Comparison of ENCODE assay signal across 8 cellular contexts in the genomic region with DNA sequence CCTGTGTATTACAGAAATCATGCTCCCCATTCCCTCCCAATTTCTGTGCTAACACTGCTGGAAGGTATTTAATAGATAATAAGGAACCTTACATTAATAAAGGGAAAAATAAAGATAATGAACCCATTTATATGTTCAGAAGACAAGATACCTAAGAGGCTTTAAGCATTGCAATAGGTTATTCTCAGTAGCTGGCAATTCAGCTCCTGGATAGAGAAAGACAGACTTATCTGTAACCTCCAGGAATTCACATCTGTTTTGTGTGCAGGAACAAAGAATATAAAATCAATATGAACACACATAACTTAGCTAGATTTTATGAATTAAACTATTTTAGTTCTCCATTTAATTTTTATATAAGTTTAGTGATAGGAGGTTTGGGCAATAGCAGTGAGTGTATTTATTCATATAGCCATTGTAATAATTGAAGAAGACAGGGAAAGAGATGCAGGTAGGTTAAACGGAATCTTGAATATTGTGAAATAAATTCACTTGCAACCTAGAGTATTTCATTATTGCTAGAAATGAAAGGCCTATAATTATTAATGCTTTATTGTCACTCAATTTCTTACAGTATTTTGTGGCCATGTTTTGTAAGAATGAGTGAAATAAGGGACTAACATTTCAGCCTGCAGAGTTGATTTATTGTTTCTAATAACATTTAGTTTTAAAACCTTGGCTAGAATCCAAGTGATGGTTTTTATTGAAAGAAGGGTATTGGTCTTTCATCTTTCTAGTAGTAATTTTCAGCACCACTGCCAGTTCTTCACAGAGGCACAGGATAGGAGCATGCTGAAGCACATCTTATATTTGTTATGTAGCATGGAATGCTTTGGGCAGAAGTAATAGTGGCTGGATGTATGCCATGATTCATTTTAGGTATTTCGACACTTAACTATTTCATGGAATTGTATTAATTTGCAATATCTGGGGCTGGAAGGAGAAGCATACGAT. TPM values are rescaled to one million over a fixed set of nuclear protein-coding genes. Genes with fewer than 3 reads are reported as not detected.
DNase-seq lines count a peak whose midpoint lies in the region; ATAC-seq and TF ChIP-seq lines count a peak whose summit lies in the region.

No MANE protein-coding gene starts in this region.

- no peaks in the 10 kb centered on the region for H3K9me3 ChIP-seq in osteoblast (ENCODE audit: low read depth, low read length)

- peaks cover 20% of the 10 kb centered on the region for H4K20me1 ChIP-seq in osteoblast (ENCODE audit: insufficient read depth, low read length)

- H3K4me2 ChIP-seq in osteoblast (ENCODE audit: insufficient read depth, low read length) = peak overlapping the region; percentile 92

- peak overlapping the region; percentile 96 for H3K4me3 ChIP-seq in osteoblast (ENCODE audit: insufficient read depth, low read length)

- DNase-seq in DMS79 treated with DMSO at 0.1 percent for 48 hours (lab: John Stamatoyannopoulos, UW) = peak; percentile 95
- peak; percentile 18 for DNase-seq in LHCN-M2 (ENCODE audit: low read depth)
- peak; percentile 40 for DNase-seq in cerebellar cortex (ENCODE audit: low spot score)
- DNase-seq in osteoblast (ENCODE audit: insufficient read length, low spot score, missing footprints) = peak; percentile 27
- DNase-seq in H4 (ENCODE audit: low spot score) = no peak
- DNase-seq in occipital lobe (lab: John Stamatoyannopoulos, UW) = no peak
- no peak for DNase-seq in activated CD4-positive, alpha-beta T cell treated with anti-CD3 and anti-CD28 coated beads for 1 hour

- no peak overlapping the region for H2AFZ ChIP-seq in osteoblast (ENCODE audit: low read length)

- peaks cover 31% of the 10 kb centered on the region for H3K4me1 ChIP-seq in osteoblast (ENCODE audit: insufficient read depth, low read length)

- no peak overlapping the region for H3K27ac ChIP-seq in osteoblast (ENCODE audit: low read depth, low read length)

- no peak for TF ChIP-seq CTCF in osteoblast (IDR thresholded peaks at IDR 0.05; ENCODE audit: extremely low read depth, low read depth, low read length)

- no peaks in the 10 kb centered on the region for H3K27me3 ChIP-seq in osteoblast (ENCODE audit: insufficient read depth, low read length)

- no peaks in the 10 kb centered on the region for H3K36me3 ChIP-seq in osteoblast (ENCODE audit: insufficient read depth, low read length)

- peaks cover 42% of the 10 kb centered on the region for H3K79me2 ChIP-seq in osteoblast (ENCODE audit: insufficient read depth, low read length)

- no peak for ATAC-seq in HG03025 (IDR thresholded peaks at IDR 0.05; ENCODE audit: low FRiP score, unreplicated experiment)

RNA-seq across cellular contexts. Expression of a gene that starts 1.5 kb away (rescaled TPM):
- 22.2 and 27.0 TPM in 2 replicates for total RNA-seq in LHCN-M2 (2014; rRNA removed)
- polyA plus RNA-seq in LHCN-M2 (2012) = 14.4 TPM
- total RNA-seq in osteoblast = 25.7 and 36.2 TPM in 2 replicates
- total RNA-seq in H4 (2014; rRNA removed; shearing (Covaris generic)) = 16.9 and 23.5 TPM in 2 replicates
- 370 TPM for total RNA-seq in occipital lobe

Comparison
In these comparisons a context has a peak if more than half of its experiments do, and no peak if none do; other contexts are left out.
1. DNase-seq: peak in DMS79 treated with DMSO at 0.1 percent for 48 hours (single experiment), LHCN-M2 (single experiment), cerebellar cortex (single experiment) and osteoblast (single experiment); none in H4 (single experiment), occipital lobe (single experiment) and activated CD4-positive, alpha-beta T cell treated with anti-CD3 and anti-CD28 coated beads for 1 hour (single experiment).